ENCODE assay signal across 21 cellular contexts in genomic region chr15:77554306-77555080, GRCh38.
DNase-seq lines count a peak whose midpoint lies in the region; ATAC-seq, FAIRE-seq and TF ChIP-seq lines count a peak whose summit lies in the region.
"Had no signal": no experiment of that assay in that cellular context is flagged by ENCODE, and none has a peak within 500 bp of the region (broad histone marks: within the 10 kb centered on the region; RNA-seq: fewer than 3 reads in every experiment).

No MANE protein-coding gene starts in this region.

- in situ Hi-C loops in GM13976 (cut with MboI; ENCODE audit: low sequenced_read_pairs, unreplicated experiment) = no loop called here

- ATAC-seq in HG02610 (IDR thresholded peaks at IDR 0.05; ENCODE audit: unreplicated experiment) = no peak
- ATAC-seq: activated CD8-positive, alpha-beta T cell treated with anti-CD3 and anti-CD28 coated beads, Interleukin-2, amount 10 ng/mL, durations not matched to agents 7 days and 5 days; activated T-cell treated with anti-CD3 and anti-CD28 coated beads, Interleukin-2, amount 50 U/mL, for 4 hours; right cardiac atrium had no signal

- peak; percentile 35 for FAIRE-seq in urothelium cell line (lab: Jason Lieb, UNC)
- FAIRE-seq: endothelial cell of umbilical vein had no signal

- no peak for TF ChIP-seq CTCF in GM13976 (IDR thresholded peaks at IDR 0.05; ENCODE audit: borderline replicate concordance, control extremely low read depth, extremely low read depth, insufficient read depth, missing control alignments)

- peak; percentile 4 for DNase-seq in NCI-H146 (lab: John Stamatoyannopoulos, UW)
- no peak for DNase-seq in NCI-H146 treated with DMSO at 0.1 percent for 48 hours (lab: John Stamatoyannopoulos, UW; ENCODE audit: unreplicated experiment)
- DNase-seq in ecto neural progenitor cell (ENCODE audit: low spot score) = peak; percentile 69
- DNase-seq in midbrain (lab: John Stamatoyannopoulos, UW) = peak; percentile 90
- no peak for DNase-seq in urothelium cell line (ENCODE audit: low spot score)
- DNase-seq in GM13976 (ENCODE audit: low spot score) = no peak
- no peak for DNase-seq in NCI-H446 treated with DMSO at 0.1 percent for 48 hours (lab: John Stamatoyannopoulos, UW)
- DNase-seq: activated CD4-positive, CD25-positive, alpha-beta regulatory T cell; activated CD8-positive, alpha-beta T cell treated with anti-CD3 and anti-CD28 coated beads, Interleukin-2, amount 10 ng/mL, durations not matched to agents 7 days and 5 days; activated naive CD4-positive, alpha-beta T cell treated with anti-CD3 and anti-CD28 coated beads, Interleukin-2, amount 50 U/mL, for 16 hours; activated T-cell treated with anti-CD3 and anti-CD28 coated beads, Interleukin-2, amount 50 U/mL, for 4 hours; BE2C; colonic mucosa; H9; Kasumi-1; NCI-H1092; SJCRH30; thyroid gland had no signal

Comparison
In these comparisons a context has a peak if more than half of its experiments do, and no peak if none do; other contexts are left out.
1. DNase-seq: peak in NCI-H146 (single experiment), ecto neural progenitor cell (single experiment) and midbrain (single experiment); none in NCI-H146 treated with DMSO at 0.1 percent for 48 hours (single experiment), urothelium cell line (single experiment), GM13976 (single experiment) and NCI-H446 treated with DMSO at 0.1 percent for 48 hours (single experiment).